8 cellular contexts compared by ENCODE assay signal in the genomic region with DNA sequence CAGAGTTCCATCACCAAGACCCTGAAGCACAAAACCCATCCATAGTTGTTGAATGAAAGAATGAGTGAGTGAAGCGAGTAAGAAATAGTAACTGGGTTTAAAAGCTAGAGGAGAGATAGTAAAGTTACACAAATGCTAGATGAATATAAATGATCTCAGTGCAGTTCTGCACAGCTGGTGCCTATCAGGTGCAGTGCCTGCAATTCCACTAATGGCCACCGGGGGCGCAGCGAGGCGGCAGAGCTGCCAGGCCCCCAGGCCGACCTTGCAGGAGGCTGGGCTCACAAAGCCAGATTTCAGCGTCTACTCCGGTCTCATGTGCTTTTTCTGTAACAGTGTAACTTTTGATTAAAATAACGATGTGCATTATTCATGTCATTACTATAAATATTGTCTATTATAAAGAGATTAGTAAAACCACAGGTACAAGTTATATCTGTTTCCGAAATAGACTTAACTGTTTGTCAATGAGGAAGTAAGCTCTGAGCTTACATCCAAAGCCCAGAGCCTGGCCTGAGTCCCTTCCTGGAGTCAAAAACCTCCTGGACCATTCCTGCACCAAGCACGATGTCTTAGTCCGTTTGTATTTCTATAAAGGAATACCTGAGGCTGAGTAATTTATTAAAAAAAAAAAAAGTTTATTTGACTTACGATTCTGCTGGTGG.
DNase-seq lines count a peak whose midpoint lies in the region; ATAC-seq and TF ChIP-seq lines count a peak whose summit lies in the region.

No MANE protein-coding gene starts in this region.

- no peak for TF ChIP-seq POLR2A in suprapubic skin (IDR thresholded peaks at IDR 0.05)

- POLR2A ChIA-PET in PC-9 (lab: Charles Lee; ENCODE audit: unreplicated experiment): no interaction called here

- H3K36me3 ChIP-seq in PC-9 (ENCODE audit: low read depth) (no peaks in the 10 kb centered on the region), suprapubic skin (no peaks in the 10 kb centered on the region)

- H3K27me3 ChIP-seq in PC-9 (ENCODE audit: insufficient read depth, low read depth) (peaks cover 14% of the 10 kb centered on the region), suprapubic skin (peaks cover 22% of the 10 kb centered on the region)

- intact Hi-C loops in PC-9 (cut with micrococcal nuclease; ENCODE audit: unreplicated experiment): loop anchor here (5.0 to 10.0 kb wide), 2 partner anchors 112 to 400 kb away; no protein-coding TSS in a partner anchor

- no peak for TF ChIP-seq EP300 in suprapubic skin (IDR thresholded peaks at IDR 0.05)

- DNase-seq in GDM1 (lab: John Stamatoyannopoulos, UW) (peak; percentile 2), PC-9 (peak in 1 of 2 experiments; percentile 62), fibroblast of mammary gland (ENCODE audit: low read depth) (peak; percentile 23), nucleus accumbens (lab: John Stamatoyannopoulos, UW) (peak in 45 of 56 donors; percentile 4 to 86 (median 43)), suprapubic skin (ENCODE audit: low spot score in 2 of 2) (peak in 1 of 2 donors; percentile 72), GF-D8 (lab: John Stamatoyannopoulos, UW) (no peak)
- peak; percentile 82 for DNase-seq in activated T-cell treated with anti-CD3 and anti-CD28 coated beads, Interleukin-2, amount 50 U/mL, for 24 hours

- H3K27me3 Mint-ChIP-seq in activated T-cell treated with anti-CD3 and anti-CD28 coated beads, Interleukin-2, amount 50 U/mL, for 24 hours: peaks cover 19% of the 10 kb centered on the region

- H3F3A ChIP-seq in PC-9 (ENCODE audit: insufficient read depth, low read depth): no peaks in the 10 kb centered on the region

- H2AFZ ChIP-seq in PC-9: no peak overlapping the region

- ATAC-seq in HG03103 (IDR thresholded peaks at IDR 0.05; ENCODE audit: low read depth, unreplicated experiment): peak; percentile 72

- H3K4me2 ChIP-seq in PC-9: no peak overlapping the region

- no peaks in the 10 kb centered on the region for H4K20me1 ChIP-seq in PC-9 (ENCODE audit: insufficient read depth)

- CTCF ChIA-PET in PC-9 (lab: Charles Lee): interaction anchor here (0.8 kb wide), 1 partner anchor 568 kb away, joined by 3 read pairs; no protein-coding TSS in a partner anchor

- H3K36me3 Mint-ChIP-seq in activated T-cell treated with anti-CD3 and anti-CD28 coated beads, Interleukin-2, amount 50 U/mL, for 24 hours (ENCODE audit: low read depth): no peaks in the 10 kb centered on the region

- H3K79me2 ChIP-seq in PC-9 (ENCODE audit: low read depth): no peaks in the 10 kb centered on the region

- no TSS peak for BruUV-seq in PC-9 (replicated peaks; lab: Mats Ljungman, UMichigan)

- H3K4me3 Mint-ChIP-seq in activated T-cell treated with anti-CD3 and anti-CD28 coated beads, Interleukin-2, amount 50 U/mL, for 24 hours: no peak overlapping the region

- H3K4me1 ChIP-seq in PC-9 (replicated peaks; ENCODE audit: insufficient read depth): no peaks in the 10 kb centered on the region
- H3K4me1 ChIP-seq in suprapubic skin: peaks cover 12% of the 10 kb centered on the region

- TF ChIP-seq CTCF in PC-9 (conservative IDR thresholded peaks at IDR 0.05) (peak; percentile 98), fibroblast of mammary gland (conservative IDR thresholded peaks at IDR 0.05; ENCODE audit: control insufficient read depth, insufficient read depth, low read depth, low read length) (peak; percentile 86), suprapubic skin (IDR thresholded peaks at IDR 0.05) (peak; percentile 93 to 100)

- 18% methylated on average over 13 of the region's 13 CpGs for WGBS in suprapubic skin

- no peak overlapping the region for H3K27ac Mint-ChIP-seq in activated T-cell treated with anti-CD3 and anti-CD28 coated beads, Interleukin-2, amount 50 U/mL, for 24 hours

- no peaks in the 10 kb centered on the region for H3K9me2 ChIP-seq in PC-9 (ENCODE audit: insufficient read depth)

- H3K4me3 ChIP-seq in PC-9 (no peak overlapping the region), fibroblast of mammary gland (ENCODE audit: control insufficient read depth, low read depth, low read length) (no peak overlapping the region), suprapubic skin (no peak overlapping the region)

- peaks cover 2% of the 10 kb centered on the region for H3K4me1 Mint-ChIP-seq in activated T-cell treated with anti-CD3 and anti-CD28 coated beads, Interleukin-2, amount 50 U/mL, for 24 hours (ENCODE audit: low read depth)

- no peak overlapping the region for H3K27ac ChIP-seq in PC-9
- H3K27ac ChIP-seq in suprapubic skin: no peak overlapping the region

- H3K9me3 ChIP-seq in PC-9 (ENCODE audit: insufficient read depth, low read depth): no peaks in the 10 kb centered on the region
- no peaks in the 10 kb centered on the region for H3K9me3 ChIP-seq in suprapubic skin

- no peaks in the 10 kb centered on the region for H3K9me3 Mint-ChIP-seq in activated T-cell treated with anti-CD3 and anti-CD28 coated beads, Interleukin-2, amount 50 U/mL, for 24 hours
